ENCODE assay signal across 7 cellular contexts in genomic region chr17:49969134-49969759, GRCh38.
DNase-seq lines count a peak whose midpoint lies in the region; ATAC-seq and TF ChIP-seq lines count a peak whose summit lies in the region.

TSS of gene DLX4 (plus strand) at chr17:49969190. CDS start at chr17:49969469, 279 bp downstream.

- no peaks in the 10 kb centered on the region for H3K36me3 ChIP-seq in OCI-LY1 (ENCODE audit: insufficient read depth, low read length)
- no peaks in the 10 kb centered on the region for H3K36me3 ChIP-seq in duodenal mucosa (ENCODE audit: control insufficient read depth in 1 of 2, insufficient read depth in 2 of 2, low read length in 2 of 2)
- no peaks in the 10 kb centered on the region for H3K36me3 ChIP-seq in neuron (ENCODE audit: insufficient read depth, low read length)

- TF ChIP-seq CTCF in OCI-LY1 (IDR thresholded peaks at IDR 0.05; ENCODE audit: low read length), result no peak

- no peaks in the 10 kb centered on the region for H3K79me2 ChIP-seq in OCI-LY1 (ENCODE audit: insufficient read depth, low read length)

- H3K27me3 ChIP-seq in OCI-LY1 (ENCODE audit: insufficient read depth, low read length), result peaks cover 9% of the 10 kb centered on the region; the same call in 1 of the 2 replicates
- peaks cover 88 to 92% of the 10 kb centered on the region in 2 donors for H3K27me3 ChIP-seq in duodenal mucosa (ENCODE audit: control insufficient read depth in 1 of 2, insufficient read depth in 2 of 2, low read length in 2 of 2)
- H3K27me3 ChIP-seq in neuron (ENCODE audit: insufficient read depth, low read length), result peaks cover 99% of the 10 kb centered on the region

- H3K27ac ChIP-seq in OCI-LY1 (ENCODE audit: low read depth, low read length, poor library complexity, severe bottlenecking), result no peak within 1 kb of the TSS
- H3K27ac ChIP-seq in duodenal mucosa (ENCODE audit: low read depth, low read length), result no peak within 1 kb of the TSS

- peak; percentile 69 for ATAC-seq in GM19023 (IDR thresholded peaks at IDR 0.05; ENCODE audit: unreplicated experiment)
- ATAC-seq in activated CD4-positive, CD25-positive, alpha-beta regulatory T cell treated with anti-CD3 and anti-CD28 coated beads, Interleukin-2, amount 50 U/mL, for 24 hours, result no peak

- H3K9ac ChIP-seq in OCI-LY1 (ENCODE audit: low read length) (peak within 1 kb of the TSS; percentile 78), duodenal mucosa (ENCODE audit: low read depth in 1 of 2, low read length in 2 of 2) (peak within 1 kb of the TSS in 1 of 2 donors; percentile 38)

- H3F3A ChIP-seq in OCI-LY1 (ENCODE audit: insufficient read depth, low read length), result no peaks in the 10 kb centered on the region; the same call in 1 of the 2 replicates

- DNase-seq in activated CD4-positive, CD25-positive, alpha-beta regulatory T cell treated with anti-CD3 and anti-CD28 coated beads, Interleukin-2, amount 50 U/mL, for 72 hours, result no peak
- no peak for DNase-seq in NCI-H446 treated with DMSO at 0.1 percent for 48 hours (lab: John Stamatoyannopoulos, UW)

- H3K4me2 ChIP-seq in OCI-LY1 (ENCODE audit: low read length), result peak within 1 kb of the TSS; percentile 97

- peaks cover 11% of the 10 kb centered on the region for H3K4me1 ChIP-seq in OCI-LY1 (ENCODE audit: insufficient read depth, low read length, severe bottlenecking)
- H3K4me1 ChIP-seq in duodenal mucosa (ENCODE audit: control insufficient read depth in 1 of 2, insufficient read depth in 2 of 2, low read length in 2 of 2), result peaks cover 11 to 25% of the 10 kb centered on the region in 2 donors
- H3K4me1 ChIP-seq in neuron (ENCODE audit: insufficient read depth, low read length), result peaks cover 9% of the 10 kb centered on the region

- H3K9me3 ChIP-seq in OCI-LY1 (ENCODE audit: low read length) (no peaks in the 10 kb centered on the region), duodenal mucosa (ENCODE audit: control insufficient read depth in 1 of 2, low read length in 2 of 2) (no peaks in the 10 kb centered on the region), neuron (ENCODE audit: low read length) (peaks cover 2% of the 10 kb centered on the region)

- no peaks in the 10 kb centered on the region for H4K20me1 ChIP-seq in OCI-LY1 (ENCODE audit: insufficient read depth, low read length)

- H3K4me3 ChIP-seq in OCI-LY1 (ENCODE audit: low read depth, low read length, poor library complexity, severe bottlenecking) (peak within 1 kb of the TSS; percentile 81), duodenal mucosa (ENCODE audit: low read depth in 1 of 2, low read length in 2 of 2) (peak within 1 kb of the TSS; percentile 74 to 79), neuron (ENCODE audit: low read length) (peak within 1 kb of the TSS; percentile 37)

- peak within 1 kb of the TSS; percentile 24; the same call in 1 of the 2 replicates for H2AFZ ChIP-seq in OCI-LY1 (ENCODE audit: low read length)
- H2AFZ ChIP-seq in neuron (ENCODE audit: low read depth, low read length), result peak within 1 kb of the TSS; percentile 68

- no peaks in the 10 kb centered on the region for H3K9me2 ChIP-seq in OCI-LY1 (ENCODE audit: low read depth, low read length)
